1 cellular context compared by ENCODE assay signal in genomic region chr6:27889628-27890315, GRCh38.
TF ChIP-seq lines count a peak whose summit lies in the region.

No MANE protein-coding gene starts in this region.

TF ChIP-seq in HepG2, 621 proteins besides CTCF, POLR2A, EP300 and RAD21 (continued from another document):
- 0 out of 2 replicates have a peak, but pooled peaks have one; percentile 3 for TF ChIP-seq HBP1 (CRISPR knock-in tag; IDR thresholded peaks at IDR 0.05; ENCODE audit: low read depth)
- TF ChIP-seq KDM2A (CRISPR knock-in tag; IDR thresholded peaks at IDR 0.05; ENCODE audit: borderline replicate concordance, low read depth), result no peak
- TF ChIP-seq HMGXB4 (CRISPR knock-in tag; IDR thresholded peaks at IDR 0.05; ENCODE audit: borderline replicate concordance in 1 of 2, low read depth in 1 of 2), result 0 out of 4 replicates have a peak, but pooled peaks of 1 of the 2 experiments have one; percentile 8
- no peak for TF ChIP-seq MAX (IDR thresholded peaks at IDR 0.05)
- peak; percentile 10; the same call in 1 of the 2 replicates for TF ChIP-seq ARID4A (CRISPR knock-in tag; IDR thresholded peaks at IDR 0.05; ENCODE audit: borderline replicate concordance)
- no peak for TF ChIP-seq ZBTB37 (CRISPR knock-in tag; IDR thresholded peaks at IDR 0.05)
- TF ChIP-seq ZNF746 (CRISPR knock-in tag; IDR thresholded peaks at IDR 0.05), result no peak
- TF ChIP-seq MAF1 (CRISPR knock-in tag; IDR thresholded peaks at IDR 0.05; ENCODE audit: borderline replicate concordance), result 0 out of 2 replicates have a peak, but pooled peaks have one; percentile 32
- TF ChIP-seq NFE2 (CRISPR knock-in tag; IDR thresholded peaks at IDR 0.05), result no peak
- TF ChIP-seq ZNF569 (CRISPR knock-in tag; IDR thresholded peaks at IDR 0.05; ENCODE audit: borderline replicate concordance), result no peak
